Comparison of ENCODE assay signal across 23 cellular contexts in the genomic region with DNA sequence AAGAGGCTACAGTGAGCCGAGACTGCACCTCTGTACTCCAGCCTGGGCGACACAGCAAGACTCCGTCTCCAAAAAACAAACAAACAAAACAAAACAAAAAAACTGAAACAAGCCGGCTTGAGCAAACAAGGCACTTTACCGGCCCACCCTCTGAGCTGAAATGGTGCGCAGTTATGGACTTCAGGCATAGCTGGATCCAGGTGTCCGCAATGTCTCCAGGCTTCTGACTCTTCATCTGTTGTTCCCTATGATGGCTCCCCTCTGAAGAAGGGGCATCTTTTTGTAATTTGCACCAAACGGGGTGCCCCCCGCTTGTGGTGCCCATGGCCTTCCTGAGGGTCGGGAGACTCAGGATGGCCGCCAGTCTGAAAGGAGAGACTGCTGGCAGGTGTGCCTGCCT. TPM values are rescaled to one million over a fixed set of nuclear protein-coding genes. Genes with fewer than 3 reads are reported as not detected.
DNase-seq lines count a peak whose midpoint lies in the region; ATAC-seq and TF ChIP-seq lines count a peak whose summit lies in the region.
"Had no signal": no experiment of that assay in that cellular context is flagged by ENCODE, and none has a peak within 500 bp of the region (broad histone marks: within the 10 kb centered on the region; RNA-seq: fewer than 3 reads in every experiment).

No MANE protein-coding gene starts in this region.

- H3F3A ChIP-seq in neural progenitor cell (ENCODE audit: low read depth) = peaks cover 15% of the 10 kb centered on the region

- no peaks in the 10 kb centered on the region for H3K79me2 ChIP-seq in neural progenitor cell (ENCODE audit: low read depth)

- H3K27me3 Mint-ChIP-seq in natural killer cell treated with Interleukin-12 subunit alpha and Interleukin-12 subunit beta and Interleukin-15 and Interleukin-18, amount 100 ng/mL, for 72 hours = peaks cover 0 to 3% of the 10 kb centered on the region in 2 donors
- H3K27me3 Mint-ChIP-seq in natural killer cell (ENCODE audit: low read depth in 2 of 2) (peaks cover 0 to 2% of the 10 kb centered on the region in 2 donors), neural progenitor cell (ENCODE audit: insufficient read depth, low read depth) (peaks cover 3% of the 10 kb centered on the region)

- DNase-seq in natural killer cell treated with Interleukin-12 subunit alpha and Interleukin-12 subunit beta and Interleukin-15 and Interleukin-18, amount 100 ng/mL, for 72 hours (ENCODE audit: low spot score) = peak; percentile 45
- no peak for DNase-seq in natural killer cell
- DNase-seq in NCI-H69 (lab: John Stamatoyannopoulos, UW) = peak; percentile 62
- no peak for DNase-seq in neural progenitor cell (ENCODE audit: low spot score)
- DNase-seq in germinal center (ENCODE audit: low spot score) = no peak
- DNase-seq in stimulated activated effector memory CD8-positive, alpha-beta T cell treated with anti-CD3 and anti-CD28 coated beads, Interleukin-12 subunit alpha, Interleukin-12 subunit beta, amount 100 ng/mL, for 72 hours (ENCODE audit: low spot score in 2 of 2) = no peak
- DNase-seq: DMS 273 treated with DMSO at 0.1 percent for 48 hours, GF-D8, HFFc6, IMR-90, KG1, MG63, NCI-H1930, NCI-H2107, NCI-H446 treated with DMSO at 0.1 percent for 48 hours had no signal

- no peak overlapping the region for H3K27ac Mint-ChIP-seq in natural killer cell treated with Interleukin-12 subunit alpha and Interleukin-12 subunit beta and Interleukin-15 and Interleukin-18, amount 100 ng/mL, for 72 hours
- no peak overlapping the region for H3K27ac Mint-ChIP-seq in natural killer cell
- H3K27ac Mint-ChIP-seq in neural progenitor cell = peak overlapping the region; percentile 69
- H3K27ac Mint-ChIP-seq in stimulated activated effector memory CD8-positive, alpha-beta T cell treated with anti-CD3 and anti-CD28 coated beads, Interleukin-12 subunit alpha, Interleukin-12 subunit beta, amount 100 ng/mL, for 72 hours = no peak overlapping the region
- H3K27ac Mint-ChIP-seq: B cell; CD8-positive, alpha-beta memory T cell; GM23338; HFFc6 had no signal

- intact Hi-C loops in natural killer cell (cut with micrococcal nuclease) = no loop called here

- no peaks in the 10 kb centered on the region for H3K36me3 ChIP-seq in neural progenitor cell
- H3K36me3 ChIP-seq: MG63 had no signal

- H3K4me1 ChIP-seq in neural progenitor cell = no peaks in the 10 kb centered on the region

- H3K4me3 ChIP-seq in neural progenitor cell = no peak overlapping the region
- H3K4me3 ChIP-seq: GM23338, HAP-1, MG63 had no signal

- H4K20me1 ChIP-seq in neural progenitor cell (ENCODE audit: low read depth) = peaks cover 3% of the 10 kb centered on the region

- ATAC-seq in natural killer cell treated with Interleukin-12 subunit alpha and Interleukin-12 subunit beta and Interleukin-15 and Interleukin-18, amount 100 ng/mL, for 72 hours = no peak
- no peak for ATAC-seq in natural killer cell
- ATAC-seq in stimulated activated effector memory CD8-positive, alpha-beta T cell treated with anti-CD3 and anti-CD28 coated beads, Interleukin-12 subunit alpha, Interleukin-12 subunit beta, amount 100 ng/mL, for 72 hours = no peak
- no peak for ATAC-seq in HG02938 (IDR thresholded peaks at IDR 0.05; ENCODE audit: unreplicated experiment)
- ATAC-seq: Panc1 had no signal

- H2AFZ ChIP-seq in neural progenitor cell (replicated peaks) = no peak overlapping the region
- H2AFZ ChIP-seq: GM23338 had no signal

- no peaks in the 10 kb centered on the region for H3K9me3 ChIP-seq in neural progenitor cell (ENCODE audit: low read depth)
- H3K9me3 ChIP-seq: HAP-1, MG63 had no signal

- H3K9ac ChIP-seq in neural progenitor cell = no peak overlapping the region

- TF ChIP-seq CTCF in natural killer cell (IDR thresholded peaks at IDR 0.05) (no peak), neural progenitor cell (IDR thresholded peaks at IDR 0.05) (no peak)

- H3K4me1 Mint-ChIP-seq in natural killer cell treated with Interleukin-12 subunit alpha and Interleukin-12 subunit beta and Interleukin-15 and Interleukin-18, amount 100 ng/mL, for 72 hours (ENCODE audit: low read depth in 2 of 2) = no peaks in the 10 kb centered on the region
- no peaks in the 10 kb centered on the region for H3K4me1 Mint-ChIP-seq in natural killer cell
- H3K4me1 Mint-ChIP-seq in neural progenitor cell = peaks cover 21% of the 10 kb centered on the region
- H3K4me1 Mint-ChIP-seq in stimulated activated effector memory CD8-positive, alpha-beta T cell treated with anti-CD3 and anti-CD28 coated beads, Interleukin-12 subunit alpha, Interleukin-12 subunit beta, amount 100 ng/mL, for 72 hours = no peaks in the 10 kb centered on the region
- H3K4me1 Mint-ChIP-seq: B cell; CD8-positive, alpha-beta memory T cell had no signal

- H3K27ac ChIP-seq in neural progenitor cell = no peak overlapping the region
- H3K27ac ChIP-seq: C4-2B, RWPE1 had no signal

- H3K4me2 ChIP-seq in neural progenitor cell = no peak overlapping the region
- H3K4me2 ChIP-seq: GM23338 had no signal

- no peaks in the 10 kb centered on the region for H3K9me3 Mint-ChIP-seq in natural killer cell treated with Interleukin-12 subunit alpha and Interleukin-12 subunit beta and Interleukin-15 and Interleukin-18, amount 100 ng/mL, for 72 hours
- H3K9me3 Mint-ChIP-seq in natural killer cell (no peaks in the 10 kb centered on the region), neural progenitor cell (peaks cover 5% of the 10 kb centered on the region)
- H3K9me3 Mint-ChIP-seq in stimulated activated effector memory CD8-positive, alpha-beta T cell treated with anti-CD3 and anti-CD28 coated beads, Interleukin-12 subunit alpha, Interleukin-12 subunit beta, amount 100 ng/mL, for 72 hours = no peaks in the 10 kb centered on the region
- H3K9me3 Mint-ChIP-seq: CD8-positive, alpha-beta memory T cell had no signal

- no peak overlapping the region for H3K4me3 Mint-ChIP-seq in natural killer cell treated with Interleukin-12 subunit alpha and Interleukin-12 subunit beta and Interleukin-15 and Interleukin-18, amount 100 ng/mL, for 72 hours
- H3K4me3 Mint-ChIP-seq in natural killer cell = no peak overlapping the region
- peak overlapping the region; percentile 57 for H3K4me3 Mint-ChIP-seq in neural progenitor cell
- no peak overlapping the region for H3K4me3 Mint-ChIP-seq in stimulated activated effector memory CD8-positive, alpha-beta T cell treated with anti-CD3 and anti-CD28 coated beads, Interleukin-12 subunit alpha, Interleukin-12 subunit beta, amount 100 ng/mL, for 72 hours
- H3K4me3 Mint-ChIP-seq: B cell, GM23338, HFFc6 had no signal

- H3K36me3 Mint-ChIP-seq in natural killer cell treated with Interleukin-12 subunit alpha and Interleukin-12 subunit beta and Interleukin-15 and Interleukin-18, amount 100 ng/mL, for 72 hours = no peaks in the 10 kb centered on the region
- H3K36me3 Mint-ChIP-seq in natural killer cell = no peaks in the 10 kb centered on the region
- no peaks in the 10 kb centered on the region for H3K36me3 Mint-ChIP-seq in neural progenitor cell
- no peaks in the 10 kb centered on the region for H3K36me3 Mint-ChIP-seq in stimulated activated effector memory CD8-positive, alpha-beta T cell treated with anti-CD3 and anti-CD28 coated beads, Interleukin-12 subunit alpha, Interleukin-12 subunit beta, amount 100 ng/mL, for 72 hours
- H3K36me3 Mint-ChIP-seq: CD8-positive, alpha-beta memory T cell had no signal

- H3K27me3 ChIP-seq in neural progenitor cell = no peaks in the 10 kb centered on the region
- H3K27me3 ChIP-seq: MG63 had no signal

RNA-seq across cellular contexts. Expression of gene C2CD4C, which starts 6.2 kb away (rescaled TPM):
- total RNA-seq in natural killer cell treated with Interleukin-12 subunit alpha and Interleukin-12 subunit beta and Interleukin-15 and Interleukin-18, amount 100 ng/mL, for 72 hours = not detected
- total RNA-seq in natural killer cell (not detected), neural progenitor cell (ENCODE audit: low replicate concordance) (2.3 and 18.6 TPM in 2 replicates)
- total RNA-seq: B cell; CD8-positive, alpha-beta memory T cell; HFFc6 had no signal

RNA-seq across cellular contexts. Expression of gene SHC2, which starts 58.0 kb away (rescaled TPM):
- total RNA-seq in natural killer cell treated with Interleukin-12 subunit alpha and Interleukin-12 subunit beta and Interleukin-15 and Interleukin-18, amount 100 ng/mL, for 72 hours = under 1 TPM in 1 of 2 donors, not detected in 1; 0.67 TPM
- total RNA-seq in natural killer cell (under 1 TPM in 1 of 3 donors, not detected in 2; 0.75 TPM), neural progenitor cell (ENCODE audit: low replicate concordance) (3.2 and 15.9 TPM in 2 replicates)
- total RNA-seq: B cell, HFFc6, IMR-90 had no signal

RNA-seq across cellular contexts. Expression of gene MIER2, which starts 58.2 kb away (rescaled TPM):
- total RNA-seq in natural killer cell treated with Interleukin-12 subunit alpha and Interleukin-12 subunit beta and Interleukin-15 and Interleukin-18, amount 100 ng/mL, for 72 hours = 10 to 100 TPM; 26.2 to 39.4 TPM
- 10 to 100 TPM; 14.8 to 17.7 (median 15.4) TPM for total RNA-seq in natural killer cell
- 12.9 and 20.6 TPM in 2 replicates for total RNA-seq in neural progenitor cell (ENCODE audit: low replicate concordance)

Comparison
In these comparisons a context has a peak if more than half of its experiments do, and no peak if none do; other contexts are left out.
1. DNase-seq: peak in natural killer cell treated with Interleukin-12 subunit alpha and Interleukin-12 subunit beta and Interleukin-15 and Interleukin-18, amount 100 ng/mL, for 72 hours (single experiment) and NCI-H69 (single experiment); none in natural killer cell (single experiment), neural progenitor cell (single experiment), germinal center (single experiment) and stimulated activated effector memory CD8-positive, alpha-beta T cell treated with anti-CD3 and anti-CD28 coated beads, Interleukin-12 subunit alpha, Interleukin-12 subunit beta, amount 100 ng/mL, for 72 hours (0 of 2).